Comparison of ENCODE assay signal across 11 cellular contexts in the genomic region with DNA sequence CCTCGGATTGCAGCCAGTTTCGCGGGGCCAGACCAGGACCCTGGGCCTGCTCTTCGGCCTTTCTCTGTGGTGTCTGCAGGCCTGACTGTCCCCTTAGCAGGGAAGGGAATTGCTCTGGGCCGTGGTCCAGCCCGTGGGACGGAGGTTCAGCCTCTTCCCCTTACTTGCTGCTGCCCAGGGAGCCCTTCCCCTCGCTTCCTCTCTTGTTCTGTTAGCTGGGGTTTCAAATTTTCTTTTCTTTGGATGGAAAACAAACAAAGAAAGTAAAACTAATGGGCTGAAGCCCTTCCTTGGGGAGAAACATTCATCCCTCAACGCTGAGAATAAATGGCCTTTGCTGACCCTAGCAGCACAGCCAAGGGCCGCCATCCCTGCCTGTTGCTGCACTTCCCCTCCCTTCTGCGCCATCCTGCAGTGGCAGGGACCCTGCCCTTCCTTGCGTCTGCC. TPM values are rescaled to one million over a fixed set of nuclear protein-coding genes. Genes with fewer than 3 reads are reported as not detected.
DNase-seq lines count a peak whose midpoint lies in the region; ATAC-seq, FAIRE-seq and TF ChIP-seq lines count a peak whose summit lies in the region.
"Had no signal": no experiment of that assay in that cellular context is flagged by ENCODE, and none has a peak within 500 bp of the region (broad histone marks: within the 10 kb centered on the region; RNA-seq: fewer than 3 reads in every experiment).

No MANE protein-coding gene starts in this region.

- intact Hi-C loops in Calu3 (cut with micrococcal nuclease; ENCODE audit: unreplicated experiment): no loop called here

- BruUV-seq in Calu3 (replicated peaks; lab: Mats Ljungman, UMichigan): no TSS peak

- H3K9me3 Mint-ChIP-seq in Calu3 (ENCODE audit: low read depth, unreplicated experiment): no peaks in the 10 kb centered on the region

- no peak for FAIRE-seq in RCC 7860 (lab: Jason Lieb, UNC)

- H3K4me2 ChIP-seq in skeletal muscle satellite cell (ENCODE audit: low read length): peak overlapping the region; percentile 69

- DNase-seq in Calu3 (no peak), left kidney (ENCODE audit: low read depth, low spot score) (peak; percentile 43), SHP77 (lab: John Stamatoyannopoulos, UW) (no peak), RCC 7860 (ENCODE audit: low spot score) (no peak)
- DNase-seq in stimulated activated naive CD4-positive, alpha-beta T cell treated with Interleukin-2 at 50 U/mL for 16 hours (lab: John Stamatoyannopoulos, UW): no peak
- DNase-seq: NCI-H187, retina had no signal

- no peak for ATAC-seq in GM19395 (IDR thresholded peaks at IDR 0.05; ENCODE audit: unreplicated experiment)

- peaks cover 70% of the 10 kb centered on the region for H3K4me1 Mint-ChIP-seq in Calu3 (ENCODE audit: low read depth, unreplicated experiment)

- H3K4me3 Mint-ChIP-seq in Calu3 (ENCODE audit: low read depth, unreplicated experiment): no peak overlapping the region

- CTCF ChIA-PET in Calu3 (lab: Charles Lee): interaction anchor here (0.7 kb wide), 1 partner anchor 41 kb away, joined by 4 read pairs; no protein-coding TSS in a partner anchor

- H3K36me3 Mint-ChIP-seq in Calu3 (ENCODE audit: insufficient read depth, unreplicated experiment): peaks cover 20% of the 10 kb centered on the region

- no peak for TF ChIP-seq CTCF in Calu3 (IDR thresholded peaks at IDR 0.05; ENCODE audit: unreplicated experiment)

- no peak overlapping the region for H3K4me3 ChIP-seq in skeletal muscle satellite cell (ENCODE audit: low read length)

- peaks cover 7% of the 10 kb centered on the region for H3K36me3 ChIP-seq in skeletal muscle satellite cell (ENCODE audit: insufficient read depth, low read length)

- peak overlapping the region; percentile 59 for H3K9ac ChIP-seq in skeletal muscle satellite cell (ENCODE audit: low read depth, low read length)

- no peaks in the 10 kb centered on the region for H3K9me3 ChIP-seq in skeletal muscle satellite cell (replicated peaks; ENCODE audit: low read length)

- H3K27me3 ChIP-seq in skeletal muscle satellite cell (ENCODE audit: control insufficient read depth, insufficient read depth, low read length): no peaks in the 10 kb centered on the region

- H3K4me1 ChIP-seq in skeletal muscle satellite cell (ENCODE audit: control insufficient read depth, insufficient read depth, low read length): peaks cover 91% of the 10 kb centered on the region

- peak overlapping the region; percentile 51 for H3K27ac Mint-ChIP-seq in Calu3 (ENCODE audit: unreplicated experiment)

- peak overlapping the region; percentile 88 for H3K27ac ChIP-seq in cingulate gyrus (ENCODE audit: low read depth, low read length)
- H3K27ac ChIP-seq: C4-2B had no signal

- H3K27me3 Mint-ChIP-seq in Calu3 (ENCODE audit: unreplicated experiment): no peaks in the 10 kb centered on the region

RNA-seq across cellular contexts. Expression of gene ASAP2, which starts 52.4 kb away (rescaled TPM):
- total RNA-seq in Calu3 (2022): 75.1 and 78.6 TPM in 2 replicates
- total RNA-seq in skeletal muscle satellite cell (2012; rRNA removed): 43.7 and 51.2 TPM in 2 replicates
